In genomic region chr5:176821441-176821840, GRCh38 we compare ENCODE assay signal across 1 cellular context.
TF ChIP-seq lines count a peak whose summit lies in the region.

No MANE protein-coding gene starts in this region.

TF ChIP-seq in HepG2, 621 proteins besides CTCF, POLR2A, EP300 and RAD21:
- TF ChIP-seq PHF21A (CRISPR knock-in tag; IDR thresholded peaks at IDR 0.05): 0 out of 2 replicates have a peak, but pooled peaks have one; percentile 27
- no peak for TF ChIP-seq MED13 (CRISPR knock-in tag; IDR thresholded peaks at IDR 0.05)
